18 cellular contexts compared by ENCODE assay signal in the genomic region with DNA sequence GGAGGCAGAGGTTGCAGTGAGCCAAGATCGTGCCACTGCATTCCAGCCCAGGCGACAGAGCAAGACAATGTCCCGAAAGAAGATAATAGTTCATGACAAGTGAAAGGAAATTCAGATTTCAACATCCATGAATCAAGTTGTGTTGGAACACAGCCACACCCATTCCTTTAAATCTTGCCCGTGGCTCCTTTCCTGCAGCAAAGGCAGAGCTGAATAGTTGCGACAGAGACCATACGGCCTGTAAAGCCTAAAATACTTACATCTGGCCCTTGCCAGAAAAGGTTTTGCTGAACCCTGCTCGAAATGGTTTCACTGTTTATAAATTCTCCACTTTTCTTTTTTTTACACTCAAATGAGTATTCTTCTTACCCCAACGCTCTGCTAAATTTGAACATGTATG. TPM values are rescaled to one million over a fixed set of nuclear protein-coding genes. Genes with fewer than 3 reads are reported as not detected.
DNase-seq lines count a peak whose midpoint lies in the region; ATAC-seq and TF ChIP-seq lines count a peak whose summit lies in the region.
"Had no signal": no experiment of that assay in that cellular context is flagged by ENCODE, and none has a peak within 500 bp of the region (broad histone marks: within the 10 kb centered on the region; RNA-seq: fewer than 3 reads in every experiment).

No MANE protein-coding gene starts in this region.

- WGBS in transverse colon (ENCODE audit: low coverage in 1 of 2), 2 donors, result 46 to 63% methylated on average over 7 to 8 of the region's 8 CpGs

- no peaks in the 10 kb centered on the region for H3K36me3 ChIP-seq in RWPE2 (ENCODE audit: low read depth)
- no peaks in the 10 kb centered on the region for H3K36me3 ChIP-seq in transverse colon

- H3K27me3 Mint-ChIP-seq in T-helper 17 cell, result no peaks in the 10 kb centered on the region

- peak; percentile 69 for ATAC-seq in RWPE2 (ENCODE audit: low read depth)
- ATAC-seq in T-helper 17 cell, result no peak

- H3K9me3 ChIP-seq in RWPE2 (ENCODE audit: severe bottlenecking) (no peaks in the 10 kb centered on the region), transverse colon (no peaks in the 10 kb centered on the region), T-helper 17 cell (ENCODE audit: control insufficient read depth, low read length, poor library complexity, severe bottlenecking) (no peaks in the 10 kb centered on the region)

- no peak overlapping the region for H3K27ac Mint-ChIP-seq in T-helper 17 cell
- H3K27ac Mint-ChIP-seq: T-helper 1 cell treated with Interleukin-12 subunit alpha and Interleukin-12 subunit beta and Interleukin-4 antibody, amounts not matched to agents 30 μg/mL and 1 μg/mL, for 36 hours had no signal

- TF ChIP-seq CTCF in RWPE2 (IDR thresholded peaks at IDR 0.05; ENCODE audit: poor library complexity, severe bottlenecking) (no peak), fibroblast of pulmonary artery (IDR thresholded peaks at IDR 0.05; ENCODE audit: low read length, missing control alignments) (no peak), transverse colon (IDR thresholded peaks at IDR 0.05) (no peak)

- H3K4me1 ChIP-seq in RWPE2 (ENCODE audit: insufficient read depth, poor library complexity, severe bottlenecking) (peaks cover 23% of the 10 kb centered on the region), transverse colon (peaks cover 0 to 41% (median 16%) of the 10 kb centered on the region in 4 donors)

- no peak overlapping the region for H3K4me3 Mint-ChIP-seq in T-helper 17 cell
- H3K4me3 Mint-ChIP-seq: T-helper 1 cell treated with Interleukin-12 subunit alpha and Interleukin-12 subunit beta and Interleukin-4 antibody, amounts not matched to agents 30 μg/mL and 1 μg/mL, for 36 hours had no signal

- H3K27ac ChIP-seq in RWPE2 (ENCODE audit: poor library complexity, severe bottlenecking) (peak overlapping the region; percentile 32), transverse colon (peak overlapping the region; percentile 4 to 16 (median 8))

- intact Hi-C loops in transverse colon (cut with DNase I; ENCODE audit: low total_unique reads), result no loop called here

- H3K4me1 Mint-ChIP-seq in T-helper 17 cell, result no peaks in the 10 kb centered on the region

- H3K27me3 ChIP-seq in RWPE2 (ENCODE audit: insufficient read depth, poor library complexity, severe bottlenecking) (no peaks in the 10 kb centered on the region), transverse colon (no peaks in the 10 kb centered on the region)

- in situ Hi-C loops in transverse colon (cut with MboI; ENCODE audit: low pct_ligation_motif_present in 1 of 4, low pct_unique_long_range_greater_than_20kb in 1 of 4, low sequenced_read_pairs in 3 of 4), result loop anchor here in 2 of 4 donors (10.0 kb wide), 2 partner anchors 179 to 189 kb away; no protein-coding TSS in a partner anchor

- peak; percentile 18 for DNase-seq in DMS 273 (lab: John Stamatoyannopoulos, UW; ENCODE audit: unreplicated experiment)
- no peak for DNase-seq in DMS 273 treated with DMSO at 0.1 percent for 48 hours (lab: John Stamatoyannopoulos, UW)
- no peak for DNase-seq in RWPE2 (ENCODE audit: low spot score)
- peak; percentile 89 for DNase-seq in fibroblast of pulmonary artery (ENCODE audit: low read depth)
- DNase-seq in transverse colon, result no peak
- DNase-seq in T-helper 17 cell, result no peak
- no peak for DNase-seq in NCI-H1417 treated with DMSO at 0.1 percent for 48 hours (lab: John Stamatoyannopoulos, UW)
- no peak for DNase-seq in NCI-H1048 (lab: John Stamatoyannopoulos, UW)
- DNase-seq: 8988T; activated CD4-positive, alpha-beta T cell treated with anti-CD3 and anti-CD28 coated beads, Interleukin-2, amount 50 U/mL, for 4 hours; activated gamma-delta T cell treated with Interleukin-2 at 50 U/mL for 16 hours; central memory CD4-positive, alpha-beta T cell; DMS79 treated with DMSO at 0.1 percent for 48 hours; H7; kidney; NCI-H1694 treated with DMSO at 0.1 percent for 48 hours; small intestine had no signal

- H3K4me3 ChIP-seq in RWPE2 (ENCODE audit: severe bottlenecking) (no peak overlapping the region), fibroblast of pulmonary artery (replicated peaks; ENCODE audit: low read depth, low read length) (no peak overlapping the region), transverse colon (no peak overlapping the region)

- TF ChIP-seq POLR2A in transverse colon (IDR thresholded peaks at IDR 0.05), result no peak

- no peak for TF ChIP-seq EP300 in transverse colon (IDR thresholded peaks at IDR 0.05; ENCODE audit: low read depth)

- H3K36me3 Mint-ChIP-seq in T-helper 17 cell (ENCODE audit: low read depth), result no peaks in the 10 kb centered on the region

RNA-seq across cellular contexts. Expression of a gene that starts 17.8 kb away (rescaled TPM):
- total RNA-seq in transverse colon (100 to 1,000 TPM in 3 of 4 donors, 10 to 100 TPM in 1; 64.8 to 235 (median 128) TPM), T-helper 17 cell (10 to 100 TPM; 29.4 to 36.1 TPM)

RNA-seq across cellular contexts. Expression of a gene that starts 51.2 kb away (rescaled TPM):
- total RNA-seq in transverse colon, result 10 to 100 TPM in 2 of 4 donors, 1 to 10 TPM in 2; 2.2 to 28.1 (median 12.3) TPM
- total RNA-seq in T-helper 17 cell, result 10 to 100 TPM; 70.5 to 91.5 TPM

RNA-seq across cellular contexts. Expression of a gene that starts 51.6 kb away (rescaled TPM):
- 10 to 100 TPM in 1 of 4 donors, 1 to 10 TPM in 2, not detected in 1; 3.7 to 21.7 (median 9.1) TPM for total RNA-seq in transverse colon
- total RNA-seq in T-helper 17 cell, result 1 to 10 TPM; 6.3 to 8.1 TPM

Comparison
In these comparisons a context has a peak if more than half of its experiments do, and no peak if none do; other contexts are left out.
1. DNase-seq: peak in DMS 273 (single experiment) and fibroblast of pulmonary artery (single experiment); none in DMS 273 treated with DMSO at 0.1 percent for 48 hours (single experiment), RWPE2 (single experiment), transverse colon (single experiment), T-helper 17 cell (0 of 3), NCI-H1417 treated with DMSO at 0.1 percent for 48 hours (single experiment) and NCI-H1048 (single experiment).